In the genomic region with DNA sequence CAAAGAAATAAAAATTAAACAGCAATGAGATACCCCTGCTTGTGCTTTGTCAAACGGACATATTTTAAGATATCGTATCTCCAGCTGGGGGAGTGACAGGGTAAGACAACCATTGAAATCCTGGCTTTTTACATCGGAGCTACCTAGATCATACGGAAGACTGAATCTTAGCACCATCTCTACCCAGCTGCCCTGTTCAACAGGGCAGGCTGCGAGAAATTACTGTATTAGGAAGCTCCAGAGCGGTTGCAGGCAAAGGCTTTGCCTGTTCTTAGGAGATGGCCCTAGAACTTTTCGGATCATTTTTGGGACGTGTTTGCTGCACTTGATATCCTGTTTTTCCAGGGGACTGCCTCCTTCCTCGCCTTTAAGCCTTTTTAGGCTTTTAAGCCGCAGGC, we compare ENCODE assay signal across 8 cellular contexts. TPM values are rescaled to one million over a fixed set of nuclear protein-coding genes. Genes with fewer than 3 reads are reported as not detected.
DNase-seq lines count a peak whose midpoint lies in the region; ATAC-seq and TF ChIP-seq lines count a peak whose summit lies in the region.

No MANE protein-coding gene starts in this region.

- TF ChIP-seq CTCF in smooth muscle cell (IDR thresholded peaks at IDR 0.05; ENCODE audit: borderline replicate concordance, insufficient read depth, poor library complexity, severe bottlenecking): no peak

- peak overlapping the region; percentile 95 for H3K4me3 Mint-ChIP-seq in activated naive CD4-positive, alpha-beta T cell treated with anti-CD3 and anti-CD28 coated beads for 36 hours
- peak overlapping the region; percentile 92 for H3K4me3 Mint-ChIP-seq in activated CD8-positive, alpha-beta T cell treated with anti-CD3 and anti-CD28 coated beads, Interleukin-2, amount 10 ng/mL, durations not matched to agents 7 days and 5 days

- H3K27ac ChIP-seq in iPS DF 6.9 (ENCODE audit: low read length): no peak overlapping the region
- peak overlapping the region; percentile 69 for H3K27ac ChIP-seq in smooth muscle cell (ENCODE audit: low read depth)

- no peak for DNase-seq in activated naive CD4-positive, alpha-beta T cell treated with anti-CD3 and anti-CD28 coated beads for 36 hours
- DNase-seq in activated naive CD4-positive, alpha-beta T cell treated with anti-CD3 and anti-CD28 coated beads, Interleukin-2, amount 50 U/mL, for 16 hours: no peak
- DNase-seq in activated CD8-positive, alpha-beta T cell treated with anti-CD3 and anti-CD28 coated beads, Interleukin-2, amount 10 ng/mL, durations not matched to agents 7 days and 5 days: no peak
- DNase-seq in iPS DF 6.9 (ENCODE audit: low read depth, low spot score) (no peak), smooth muscle cell (lab: John Stamatoyannopoulos, UW; ENCODE audit: unreplicated experiment) (no peak), NCI-H2196 (lab: John Stamatoyannopoulos, UW; ENCODE audit: unreplicated experiment) (no peak)
- DNase-seq in stimulated activated CD4-positive, alpha-beta T cell treated with anti-CD3 and anti-CD28 coated beads, Interleukin-2, amount 100 ng/mL, for 48 hours: no peak

- peaks cover 1% of the 10 kb centered on the region for H3K36me3 Mint-ChIP-seq in activated naive CD4-positive, alpha-beta T cell treated with anti-CD3 and anti-CD28 coated beads for 36 hours (ENCODE audit: low read depth)
- peaks cover 3% of the 10 kb centered on the region for H3K36me3 Mint-ChIP-seq in activated CD8-positive, alpha-beta T cell treated with anti-CD3 and anti-CD28 coated beads, Interleukin-2, amount 10 ng/mL, durations not matched to agents 7 days and 5 days (ENCODE audit: low read depth)

- H3K9ac ChIP-seq in smooth muscle cell (ENCODE audit: low read depth): peak overlapping the region; percentile 49

- no peaks in the 10 kb centered on the region for H3K36me3 ChIP-seq in iPS DF 6.9 (ENCODE audit: control insufficient read depth, insufficient read depth, low read length)
- no peaks in the 10 kb centered on the region for H3K36me3 ChIP-seq in smooth muscle cell (ENCODE audit: low read depth)

- H3K79me2 ChIP-seq in smooth muscle cell (ENCODE audit: low read depth): peaks cover 32% of the 10 kb centered on the region

- H3K4me1 ChIP-seq in iPS DF 6.9 (ENCODE audit: control insufficient read depth, insufficient read depth, low read length): no peaks in the 10 kb centered on the region
- H3K4me1 ChIP-seq in smooth muscle cell (ENCODE audit: low read depth): peaks cover 11% of the 10 kb centered on the region

- no peaks in the 10 kb centered on the region for H3K9me3 Mint-ChIP-seq in activated naive CD4-positive, alpha-beta T cell treated with anti-CD3 and anti-CD28 coated beads for 36 hours
- H3K9me3 Mint-ChIP-seq in activated CD8-positive, alpha-beta T cell treated with anti-CD3 and anti-CD28 coated beads, Interleukin-2, amount 10 ng/mL, durations not matched to agents 7 days and 5 days (ENCODE audit: insufficient read depth): no peaks in the 10 kb centered on the region

- peak overlapping the region; percentile 63; the same call in 1 of the 2 replicates for H3K4me3 ChIP-seq in iPS DF 6.9 (ENCODE audit: low read length)
- H3K4me3 ChIP-seq in smooth muscle cell: peak overlapping the region; percentile 73

- H3K27me3 ChIP-seq in iPS DF 6.9 (ENCODE audit: control insufficient read depth, insufficient read depth, low read length) (peaks cover 33% of the 10 kb centered on the region), smooth muscle cell (ENCODE audit: low read depth) (no peaks in the 10 kb centered on the region)

- CTCF ChIA-PET in activated naive CD4-positive, alpha-beta T cell treated with anti-CD3 and anti-CD28 coated beads for 36 hours (lab: Charles Lee): interaction anchor here (0.7 to 1.9 kb wide), 6 partner anchors 11 to 288 kb away, joined by 3 to 14 read pairs (median 4); no protein-coding TSS in a partner anchor
- CTCF ChIA-PET in activated CD8-positive, alpha-beta T cell treated with anti-CD3 and anti-CD28 coated beads, Interleukin-2, amount 10 ng/mL, durations not matched to agents 7 days and 5 days (lab: Charles Lee): interaction anchor here (0.8 to 6.0 kb wide), 7 partner anchors 12 to 287 kb away, joined by 3 to 60 read pairs (median 5); no protein-coding TSS in a partner anchor

- intact Hi-C loops in activated naive CD4-positive, alpha-beta T cell treated with anti-CD3 and anti-CD28 coated beads for 36 hours (cut with micrococcal nuclease): loop anchor here (5.0 kb wide), 1 partner anchor 713 kb away; no protein-coding TSS in a partner anchor

- no peaks in the 10 kb centered on the region for H3K9me3 ChIP-seq in iPS DF 6.9 (ENCODE audit: control insufficient read depth, insufficient read depth, low read length)
- no peaks in the 10 kb centered on the region for H3K9me3 ChIP-seq in smooth muscle cell (replicated peaks; ENCODE audit: low read depth)

- H4K20me1 ChIP-seq in smooth muscle cell (ENCODE audit: low read depth): peaks cover 23% of the 10 kb centered on the region

- H3K27me3 Mint-ChIP-seq in activated naive CD4-positive, alpha-beta T cell treated with anti-CD3 and anti-CD28 coated beads for 36 hours (ENCODE audit: low read depth): peaks cover 3% of the 10 kb centered on the region
- H3K27me3 Mint-ChIP-seq in activated CD8-positive, alpha-beta T cell treated with anti-CD3 and anti-CD28 coated beads, Interleukin-2, amount 10 ng/mL, durations not matched to agents 7 days and 5 days (ENCODE audit: low read depth): peaks cover 11% of the 10 kb centered on the region

- no peak overlapping the region for H3K27ac Mint-ChIP-seq in activated naive CD4-positive, alpha-beta T cell treated with anti-CD3 and anti-CD28 coated beads for 36 hours
- H3K27ac Mint-ChIP-seq in activated CD8-positive, alpha-beta T cell treated with anti-CD3 and anti-CD28 coated beads, Interleukin-2, amount 10 ng/mL, durations not matched to agents 7 days and 5 days: peak overlapping the region; percentile 51

- ATAC-seq in activated CD8-positive, alpha-beta T cell treated with anti-CD3 and anti-CD28 coated beads, Interleukin-2, amount 10 ng/mL, durations not matched to agents 7 days and 5 days: no peak
- ATAC-seq in GM19463 (IDR thresholded peaks at IDR 0.05; ENCODE audit: unreplicated experiment): no peak

- peaks cover 22% of the 10 kb centered on the region for H3K4me1 Mint-ChIP-seq in activated naive CD4-positive, alpha-beta T cell treated with anti-CD3 and anti-CD28 coated beads for 36 hours (ENCODE audit: low read depth)
- peaks cover 30% of the 10 kb centered on the region for H3K4me1 Mint-ChIP-seq in activated CD8-positive, alpha-beta T cell treated with anti-CD3 and anti-CD28 coated beads, Interleukin-2, amount 10 ng/mL, durations not matched to agents 7 days and 5 days (ENCODE audit: low read depth)

- WGBS in iPS DF 6.9 (ENCODE audit: insufficient coverage, insufficient read length): no CpG with 5 or more reads among the region's 10 CpGs
- 9% methylated on average over 10 of the region's 10 CpGs for WGBS in smooth muscle cell (ENCODE audit: low lambda C conversion rate)

- H3K4me2 ChIP-seq in smooth muscle cell: peak overlapping the region; percentile 91

- peak overlapping the region; percentile 95 for H2AFZ ChIP-seq in smooth muscle cell (ENCODE audit: low read depth)

- POLR2A ChIA-PET in activated CD8-positive, alpha-beta T cell treated with anti-CD3 and anti-CD28 coated beads, Interleukin-2, amount 10 ng/mL, durations not matched to agents 7 days and 5 days (lab: Charles Lee): interaction anchor here (1.2 to 2.0 kb wide), 2 partner anchors 10 to 38 kb away, joined by 3 to 10 read pairs; a partner anchor contains a TSS

- peaks cover 6% of the 10 kb centered on the region for H3F3A ChIP-seq in smooth muscle cell (ENCODE audit: low read depth)

RNA-seq across cellular contexts. Expression of a gene that starts 2.0 kb away (rescaled TPM):
- 10 to 100 TPM in 1 of 2 experiments, 1 to 10 TPM in 1; 9.4 to 10.6 TPM for total RNA-seq in activated naive CD4-positive, alpha-beta T cell treated with anti-CD3 and anti-CD28 coated beads for 36 hours
- 10 to 100 TPM; 15.4 to 16.2 TPM for total RNA-seq in activated CD8-positive, alpha-beta T cell treated with anti-CD3 and anti-CD28 coated beads, Interleukin-2, amount 10 ng/mL, durations not matched to agents 7 days and 5 days
- 16.2 and 20.6 TPM in 2 replicates for total RNA-seq in smooth muscle cell
- 25.4 and 29.1 TPM in 2 replicates for polyA plus RNA-seq in smooth muscle cell

RNA-seq across cellular contexts. Expression of a gene that starts 38.4 kb away (rescaled TPM):
- 10 to 100 TPM; 21.3 to 22.6 TPM for total RNA-seq in activated naive CD4-positive, alpha-beta T cell treated with anti-CD3 and anti-CD28 coated beads for 36 hours
- total RNA-seq in activated CD8-positive, alpha-beta T cell treated with anti-CD3 and anti-CD28 coated beads, Interleukin-2, amount 10 ng/mL, durations not matched to agents 7 days and 5 days: 10 to 100 TPM; 19.2 to 22.7 TPM
- 22.5 and 23.1 TPM in 2 replicates for total RNA-seq in smooth muscle cell
- polyA plus RNA-seq in smooth muscle cell: 9.4 and 11.1 TPM in 2 replicates
